ENCODE assay signal across 2 cellular contexts in the genomic region with DNA sequence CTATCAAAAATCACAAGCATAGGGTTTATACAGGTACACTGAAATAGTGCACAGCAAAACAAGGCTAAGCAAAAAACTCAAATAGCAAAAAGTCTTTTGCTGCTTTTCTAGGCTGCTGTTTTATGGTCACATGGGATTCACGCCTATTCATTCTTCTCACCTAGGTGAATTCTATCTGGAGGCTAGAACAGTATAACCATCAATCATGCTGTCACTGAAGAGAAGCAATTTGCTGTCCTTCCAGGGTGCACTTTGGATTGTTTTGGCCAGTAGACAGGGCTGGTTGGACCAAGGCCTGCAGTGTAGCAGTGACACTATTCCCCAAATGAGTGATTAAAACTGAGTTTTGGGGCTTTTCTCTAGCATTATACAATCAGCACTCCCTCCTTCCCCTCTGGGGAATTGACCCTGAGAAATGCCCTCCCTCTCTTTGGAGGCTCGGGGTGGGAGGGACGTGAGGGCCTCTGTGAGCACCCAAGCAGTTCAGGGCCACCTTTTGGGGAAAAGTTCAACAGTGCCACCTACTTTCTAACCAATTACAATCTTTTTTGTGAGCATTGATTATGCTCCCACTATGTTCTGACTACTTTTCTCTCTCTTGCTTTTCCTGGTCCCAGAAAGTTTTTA.
TF ChIP-seq lines count a peak whose summit lies in the region.

No MANE protein-coding gene starts in this region.

TF ChIP-seq in GM12878, 131 proteins besides CTCF, POLR2A, EP300 and RAD21 (continues in another document):
- no peak for TF ChIP-seq ZNF622 (IDR thresholded peaks at IDR 0.05)
- TF ChIP-seq SMAD5 (IDR thresholded peaks at IDR 0.05; ENCODE audit: low read depth), result no peak
- no peak for TF ChIP-seq USF1 (IDR thresholded peaks at IDR 0.05; ENCODE audit: borderline replicate concordance, extremely low read length, insufficient read depth, low read depth, low read length)
- TF ChIP-seq ATF2 (IDR thresholded peaks at IDR 0.05; ENCODE audit: low read length), result no peak
- no peak for TF ChIP-seq E4F1 (IDR thresholded peaks at IDR 0.05; ENCODE audit: borderline replicate concordance, partially characterized antibody)
- TF ChIP-seq HDGF (IDR thresholded peaks at IDR 0.05), result no peak
- no peak for TF ChIP-seq TAF1 (IDR thresholded peaks at IDR 0.05; ENCODE audit: borderline replicate concordance, low read depth, low read length)
- no peak for TF ChIP-seq NFIC (IDR thresholded peaks at IDR 0.05; ENCODE audit: low read depth, low read length)
- TF ChIP-seq TBL1XR1 (IDR thresholded peaks at IDR 0.05; ENCODE audit: low read depth, low read length), result no peak
- TF ChIP-seq MAX (IDR thresholded peaks at IDR 0.05; ENCODE audit: low read depth, low read length), result no peak
- no peak for TF ChIP-seq ZBED1 (IDR thresholded peaks at IDR 0.05; ENCODE audit: borderline replicate concordance)
- no peak for TF ChIP-seq PAX5 (IDR thresholded peaks at IDR 0.05; ENCODE audit: borderline replicate concordance, low read depth, low read length)
- TF ChIP-seq ZBTB40 (IDR thresholded peaks at IDR 0.05; ENCODE audit: borderline replicate concordance), result no peak
- TF ChIP-seq BRCA1 (IDR thresholded peaks at IDR 0.05; ENCODE audit: low read depth, low read length), result no peak
- TF ChIP-seq STAT1 (conservative IDR thresholded peaks at IDR 0.05), result no peak
- no peak for TF ChIP-seq RUNX3 (IDR thresholded peaks at IDR 0.05; ENCODE audit: low read length)
- TF ChIP-seq STAT3 (IDR thresholded peaks at IDR 0.05; ENCODE audit: low read depth, low read length), result no peak
- no peak for TF ChIP-seq MXI1 (IDR thresholded peaks at IDR 0.05; ENCODE audit: low read depth, low read length)
- no peak for TF ChIP-seq GABPA (IDR thresholded peaks at IDR 0.05; ENCODE audit: low read depth)

TF ChIP-seq in SK-N-SH treated with all-trans-retinoic acid at 6 μM for 48 hours, 23 proteins besides CTCF, POLR2A, EP300 and RAD21:
- no peak for TF ChIP-seq ESRRG (CRISPR knock-in tag; IDR thresholded peaks at IDR 0.05)
- no peak for TF ChIP-seq ZNF565 (CRISPR knock-in tag; conservative IDR thresholded peaks at IDR 0.05; ENCODE audit: low read depth)
- no peak for TF ChIP-seq POU6F1 (CRISPR knock-in tag; IDR thresholded peaks at IDR 0.05; ENCODE audit: borderline replicate concordance, low read depth)
- TF ChIP-seq, protein P1, sequence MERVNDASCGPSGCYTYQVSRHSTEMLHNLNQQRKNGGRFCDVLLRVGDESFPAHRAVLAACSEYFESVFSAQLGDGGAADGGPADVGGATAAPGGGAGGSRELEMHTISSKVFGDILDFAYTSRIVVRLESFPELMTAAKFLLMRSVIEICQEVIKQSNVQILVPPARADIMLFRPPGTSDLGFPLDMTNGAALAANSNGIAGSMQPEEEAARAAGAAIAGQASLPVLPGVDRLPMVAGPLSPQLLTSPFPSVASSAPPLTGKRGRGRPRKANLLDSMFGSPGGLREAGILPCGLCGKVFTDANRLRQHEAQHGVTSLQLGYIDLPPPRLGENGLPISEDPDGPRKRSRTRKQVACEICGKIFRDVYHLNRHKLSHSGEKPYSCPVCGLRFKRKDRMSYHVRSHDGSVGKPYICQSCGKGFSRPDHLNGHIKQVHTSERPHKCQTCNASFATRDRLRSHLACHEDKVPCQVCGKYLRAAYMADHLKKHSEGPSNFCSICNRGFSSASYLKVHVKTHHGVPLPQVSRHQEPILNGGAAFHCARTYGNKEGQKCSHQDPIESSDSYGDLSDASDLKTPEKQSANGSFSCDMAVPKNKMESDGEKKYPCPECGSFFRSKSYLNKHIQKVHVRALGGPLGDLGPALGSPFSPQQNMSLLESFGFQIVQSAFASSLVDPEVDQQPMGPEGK (CRISPR knock-in tag; IDR thresholded peaks at IDR 0.05; ENCODE audit: borderline replicate concordance), result no peak
- no peak for TF ChIP-seq ZNF70 (CRISPR knock-in tag; IDR thresholded peaks at IDR 0.05)
- no peak for TF ChIP-seq OSR1 (CRISPR knock-in tag; IDR thresholded peaks at IDR 0.05)
- TF ChIP-seq, protein P2, sequence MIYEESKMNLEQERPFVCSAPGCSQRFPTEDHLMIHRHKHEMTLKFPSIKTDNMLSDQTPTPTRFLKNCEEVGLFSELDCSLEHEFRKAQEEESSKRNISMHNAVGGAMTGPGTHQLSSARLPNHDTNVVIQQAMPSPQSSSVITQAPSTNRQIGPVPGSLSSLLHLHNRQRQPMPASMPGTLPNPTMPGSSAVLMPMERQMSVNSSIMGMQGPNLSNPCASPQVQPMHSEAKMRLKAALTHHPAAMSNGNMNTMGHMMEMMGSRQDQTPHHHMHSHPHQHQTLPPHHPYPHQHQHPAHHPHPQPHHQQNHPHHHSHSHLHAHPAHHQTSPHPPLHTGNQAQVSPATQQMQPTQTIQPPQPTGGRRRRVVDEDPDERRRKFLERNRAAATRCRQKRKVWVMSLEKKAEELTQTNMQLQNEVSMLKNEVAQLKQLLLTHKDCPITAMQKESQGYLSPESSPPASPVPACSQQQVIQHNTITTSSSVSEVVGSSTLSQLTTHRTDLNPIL (CRISPR knock-in tag; IDR thresholded peaks at IDR 0.05; ENCODE audit: low read depth), result no peak
